8 cellular contexts compared by ENCODE assay signal in the genomic region with DNA sequence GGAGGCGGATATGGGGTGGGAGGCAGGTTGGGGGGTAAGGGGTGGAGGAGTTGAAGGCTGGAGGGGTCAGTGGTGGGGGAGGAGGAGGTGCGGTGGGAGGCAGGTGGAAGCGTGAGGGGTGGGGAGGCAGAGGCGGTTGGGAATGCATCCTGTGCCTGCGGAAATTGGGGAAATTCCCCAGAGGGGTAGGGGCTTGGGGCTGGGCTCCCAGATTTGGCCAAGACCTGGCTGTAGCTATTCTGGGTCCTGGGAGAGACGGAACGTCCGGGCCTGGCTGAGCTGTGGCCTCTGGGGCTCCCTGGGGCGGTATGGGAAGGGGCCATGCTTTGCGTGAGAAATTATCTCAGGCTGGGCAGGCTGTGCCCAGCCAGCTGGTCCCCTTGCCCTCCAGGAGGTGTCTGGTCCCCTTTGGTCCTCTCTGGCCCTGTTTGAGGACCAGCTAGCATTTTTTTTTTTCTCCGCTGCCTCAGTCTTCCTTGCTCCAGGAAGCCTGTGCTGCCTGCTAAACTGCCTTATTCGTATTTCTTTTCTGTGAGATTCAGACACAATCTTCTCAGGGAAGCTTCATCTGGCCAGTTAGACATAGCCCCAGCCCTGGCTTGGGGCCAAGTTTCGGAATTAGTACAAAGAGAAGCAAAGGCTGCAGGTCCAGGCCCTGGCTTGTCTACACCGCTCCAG. TPM values are rescaled to one million over a fixed set of nuclear protein-coding genes. Genes with fewer than 3 reads are reported as not detected.
DNase-seq lines count a peak whose midpoint lies in the region; ATAC-seq and TF ChIP-seq lines count a peak whose summit lies in the region.

No MANE protein-coding gene starts in this region.

- H3K9me3 ChIP-seq in mammary epithelial cell (replicated peaks; ENCODE audit: insufficient read depth, low read length), result no peaks in the 10 kb centered on the region

- peak; percentile 93 for ATAC-seq in HG02885 (IDR thresholded peaks at IDR 0.05; ENCODE audit: poor library complexity, unreplicated experiment)
- ATAC-seq in left colon, result peak; percentile 56
- no peak for ATAC-seq in activated T-cell treated with anti-CD3 and anti-CD28 coated beads, Interleukin-2, amount 50 U/mL, for 4 hours

- no peaks in the 10 kb centered on the region for H3K79me2 ChIP-seq in mammary epithelial cell (ENCODE audit: insufficient read depth, low read length)

- no peak for TF ChIP-seq CTCF in mammary epithelial cell (conservative IDR thresholded peaks at IDR 0.05 in 1 of 2, IDR thresholded peaks at IDR 0.05 in 1 of 2; ENCODE audit: extremely low read depth in 1 of 2, insufficient read depth in 1 of 2, low read depth in 1 of 2, low read length in 2 of 2)

- CTCF ChIA-PET in mammary epithelial cell (lab: Charles Lee; ENCODE audit: low non-redundant PET), result interaction anchor here (0.6 kb wide), 1 partner anchor 20 kb away, joined by 3 read pairs; no protein-coding TSS in a partner anchor

- intact Hi-C loops in mammary epithelial cell (cut with micrococcal nuclease) (no loop called here), left colon (cut with DNase I, micrococcal nuclease) (no loop called here)

- BruUV-seq in mammary epithelial cell (replicated peaks; lab: Mats Ljungman, UMichigan), result no TSS peak

- DNase-seq in stimulated activated CD4-positive, alpha-beta T cell treated with anti-CD3 and anti-CD28 coated beads, Interleukin-15, amount 100 ng/mL, for 24 hours, result peak; percentile 30
- DNase-seq in stimulated activated CD4-positive, alpha-beta T cell treated with anti-CD3 and anti-CD28 coated beads, Interleukin-4, amount 100 ng/mL, for 1 hour, result no peak
- DNase-seq in NCI-H2227 treated with DMSO at 0.1 percent for 48 hours (lab: John Stamatoyannopoulos, UW), result peak; percentile 53
- DNase-seq in mammary epithelial cell, result peak; percentile 61
- peak; percentile 49 to 78 for DNase-seq in left colon
- DNase-seq in substantia nigra (lab: John Stamatoyannopoulos, UW), result peak in 36 of 49 donors; percentile 8 to 80 (median 41)
- no peak for DNase-seq in activated T-cell treated with anti-CD3 and anti-CD28 coated beads, Interleukin-2, amount 50 U/mL, for 4 hours

- no peak overlapping the region for H3K27ac ChIP-seq in mammary epithelial cell (ENCODE audit: insufficient read depth, low read depth, low read length)
- H3K27ac ChIP-seq in substantia nigra (ENCODE audit: low read depth, low read length, poor library complexity, severe bottlenecking), result peak overlapping the region; percentile 35

- peak overlapping the region; percentile 48 for H3K4me2 ChIP-seq in mammary epithelial cell (ENCODE audit: insufficient read depth, low read depth, low read length)

- no peaks in the 10 kb centered on the region for H3K27me3 ChIP-seq in mammary epithelial cell (ENCODE audit: insufficient read depth, low read length)

- no peaks in the 10 kb centered on the region for H4K20me1 ChIP-seq in mammary epithelial cell (ENCODE audit: insufficient read depth, low read length)

- peaks cover 15% of the 10 kb centered on the region for H3K4me1 ChIP-seq in mammary epithelial cell (ENCODE audit: insufficient read depth, low read length)

- no peak overlapping the region for H3K4me3 Mint-ChIP-seq in activated T-cell treated with anti-CD3 and anti-CD28 coated beads, Interleukin-2, amount 50 U/mL, for 4 hours

- H3K4me3 ChIP-seq in mammary epithelial cell (replicated peaks in 1 of 3; ENCODE audit: insufficient read depth in 1 of 3, low read depth in 2 of 3, low read length in 3 of 3), result no peak overlapping the region

- dilution Hi-C loops in mammary epithelial cell (cut with HindIII; ENCODE audit: low sequenced_read_pairs), result no loop called here

- WGBS in mammary epithelial cell (ENCODE audit: low coverage, missing lambda C conversion rate), result 29% methylated on average over 4 of the region's 14 CpGs

- no peaks in the 10 kb centered on the region for H3K36me3 ChIP-seq in mammary epithelial cell (ENCODE audit: insufficient read depth, low read length)

- H3K36me3 Mint-ChIP-seq in activated T-cell treated with anti-CD3 and anti-CD28 coated beads, Interleukin-2, amount 50 U/mL, for 4 hours (ENCODE audit: insufficient read depth), result no peaks in the 10 kb centered on the region

- in situ Hi-C loops in mammary epithelial cell (cut with MboI; ENCODE audit: low sequenced_read_pairs in 2 of 2), result no loop called here

- no peak overlapping the region for H3K9ac ChIP-seq in mammary epithelial cell (ENCODE audit: insufficient read depth, low read length)

- peaks cover 5% of the 10 kb centered on the region for H3K4me1 Mint-ChIP-seq in activated T-cell treated with anti-CD3 and anti-CD28 coated beads, Interleukin-2, amount 50 U/mL, for 4 hours (ENCODE audit: low read depth)

- H2AFZ ChIP-seq in mammary epithelial cell (ENCODE audit: low read depth, low read length), result peak overlapping the region; percentile 50

- peaks cover 17% of the 10 kb centered on the region for H3K27me3 Mint-ChIP-seq in activated T-cell treated with anti-CD3 and anti-CD28 coated beads, Interleukin-2, amount 50 U/mL, for 4 hours (ENCODE audit: low read depth)

- no peaks in the 10 kb centered on the region for H3K9me3 Mint-ChIP-seq in activated T-cell treated with anti-CD3 and anti-CD28 coated beads, Interleukin-2, amount 50 U/mL, for 4 hours

RNA-seq across cellular contexts. Expression of a gene that starts 7.3 kb away (rescaled TPM):
- under 1 TPM in 1 of 2 donors, not detected in 1; 0.33 TPM for total RNA-seq in mammary epithelial cell
- polyA plus RNA-seq in mammary epithelial cell, result 0.09 TPM
- polyA minus RNA-seq in mammary epithelial cell, result not detected
- 1 to 10 TPM; 4.4 to 9.2 TPM for total RNA-seq in left colon
- 10 to 100 TPM; 24.7 to 34.0 (median 31.0) TPM for total RNA-seq in activated T-cell treated with anti-CD3 and anti-CD28 coated beads, Interleukin-2, amount 50 U/mL, for 4 hours

RNA-seq across cellular contexts. Expression of a gene that starts 27.2 kb away (rescaled TPM):
- total RNA-seq in mammary epithelial cell (100 to 1,000 TPM; 633 to 696 TPM), left colon (1,000 to 10,000 TPM; 1,117 to 1,930 TPM)
- polyA plus RNA-seq in mammary epithelial cell, result 999 TPM
- 1,322 TPM for polyA minus RNA-seq in mammary epithelial cell
- 1,000 to 10,000 TPM; 1,915 to 2,057 (median 1,991) TPM for total RNA-seq in activated T-cell treated with anti-CD3 and anti-CD28 coated beads, Interleukin-2, amount 50 U/mL, for 4 hours

RNA-seq across cellular contexts. Expression of a gene that starts 54.8 kb away (rescaled TPM):
- total RNA-seq in mammary epithelial cell (1 to 10 TPM; 5.5 to 7.8 TPM), left colon (10 to 100 TPM; 44.5 to 62.3 TPM)
- 7.1 TPM for polyA plus RNA-seq in mammary epithelial cell
- not detected for polyA minus RNA-seq in mammary epithelial cell
- total RNA-seq in activated T-cell treated with anti-CD3 and anti-CD28 coated beads, Interleukin-2, amount 50 U/mL, for 4 hours, result 100 to 1,000 TPM in 2 of 3 donors, 10 to 100 TPM in 1; 78.4 to 122 (median 103) TPM

Comparison
In these comparisons a context has a peak if more than half of its experiments do, and no peak if none do; other contexts are left out.
1. DNase-seq: peak in stimulated activated CD4-positive, alpha-beta T cell treated with anti-CD3 and anti-CD28 coated beads, Interleukin-15, amount 100 ng/mL, for 24 hours (single experiment), NCI-H2227 treated with DMSO at 0.1 percent for 48 hours (single experiment), mammary epithelial cell (single experiment), left colon (2 of 2) and substantia nigra (36 of 49); none in stimulated activated CD4-positive, alpha-beta T cell treated with anti-CD3 and anti-CD28 coated beads, Interleukin-4, amount 100 ng/mL, for 1 hour (single experiment) and activated T-cell treated with anti-CD3 and anti-CD28 coated beads, Interleukin-2, amount 50 U/mL, for 4 hours (single experiment).
2. ATAC-seq: peak in HG02885 (single experiment) and left colon (single experiment); none in activated T-cell treated with anti-CD3 and anti-CD28 coated beads, Interleukin-2, amount 50 U/mL, for 4 hours (0 of 2).
3. RNA of a gene that starts 7.3 kb away (total RNA-seq): 24.7 to 34.0 TPM in activated T-cell treated with anti-CD3 and anti-CD28 coated beads, Interleukin-2, amount 50 U/mL, for 4 hours and 4.4 to 9.2 TPM in left colon; 0.33 TPM in mammary epithelial cell; every median in the first group is over 4 times any median in the second.
4. RNA of a gene that starts 54.8 kb away (total RNA-seq): 78.4 to 122 TPM in activated T-cell treated with anti-CD3 and anti-CD28 coated beads, Interleukin-2, amount 50 U/mL, for 4 hours and 44.5 to 62.3 TPM in left colon; 5.5 to 7.8 TPM in mammary epithelial cell; every median in the first group is over 4 times any median in the second.